ENCODE assay signal across 21 cellular contexts in genomic region chr5:58236498-58236897, GRCh38.
DNase-seq lines count a peak whose midpoint lies in the region; ATAC-seq, FAIRE-seq and TF ChIP-seq lines count a peak whose summit lies in the region.
"Had no signal": no experiment of that assay in that cellular context is flagged by ENCODE, and none has a peak within 500 bp of the region (broad histone marks: within the 10 kb centered on the region; RNA-seq: fewer than 3 reads in every experiment).

No MANE protein-coding gene starts in this region.

- no peaks in the 10 kb centered on the region for H3K36me3 ChIP-seq in GM23338 (ENCODE audit: insufficient read depth)
- H3K36me3 ChIP-seq in keratinocyte (ENCODE audit: control insufficient read depth in 2 of 2, extremely low read depth in 1 of 2, insufficient read depth in 2 of 2, low read length in 2 of 2) = no peaks in the 10 kb centered on the region
- H3K36me3 ChIP-seq: BLaER1 had no signal

- H3K4me1 ChIP-seq in A549 = peaks cover 58% of the 10 kb centered on the region
- no peaks in the 10 kb centered on the region for H3K4me1 ChIP-seq in GM23338 (ENCODE audit: insufficient read depth)
- peaks cover 15% of the 10 kb centered on the region for H3K4me1 ChIP-seq in keratinocyte (ENCODE audit: control insufficient read depth, extremely low read depth, insufficient read depth, low read length)
- H3K4me1 ChIP-seq: BLaER1 had no signal

- 0 out of 2 replicates have a peak overlapping the region, but pooled peaks have one; percentile 52 for H3K27ac Mint-ChIP-seq in GM23338
- H3K27ac Mint-ChIP-seq: B cell; CD4-positive, CD25-positive, alpha-beta regulatory T cell; CD8-positive, alpha-beta T cell had no signal

- H3K4me2 ChIP-seq in A549 = no peak overlapping the region
- no peak overlapping the region for H3K4me2 ChIP-seq in GM23338
- no peak overlapping the region for H3K4me2 ChIP-seq in keratinocyte (ENCODE audit: control insufficient read depth, extremely low read depth, insufficient read depth, low read depth, low read length)
- H3K4me2 ChIP-seq: BLaER1 had no signal

- H3K79me2 ChIP-seq in GM23338 (replicated peaks; ENCODE audit: insufficient read depth) (no peaks in the 10 kb centered on the region), keratinocyte (ENCODE audit: control insufficient read depth, insufficient read depth, low read length) (no peaks in the 10 kb centered on the region)

- WGBS in A549 (ENCODE audit: missing lambda C conversion rate) = 94% methylated on average over 3 of the region's 3 CpGs

- no peak overlapping the region for H3K9ac ChIP-seq in keratinocyte (ENCODE audit: control insufficient read depth, extremely low read depth, insufficient read depth, low read length)
- H3K9ac ChIP-seq: BLaER1 had no signal

- FAIRE-seq in A549 (lab: Jason Lieb, UNC) (peak; percentile 74), keratinocyte (lab: Jason Lieb, UNC) (peak; percentile 60)
- FAIRE-seq: GM12878, GM19239 had no signal

- DNase-seq in A549 (ENCODE audit: low read depth in 1 of 2, low spot score in 1 of 2) (no peak), GM23338 (ENCODE audit: low spot score) (no peak), keratinocyte (ENCODE audit: low read depth, low spot score) (no peak), omental fat pad (ENCODE audit: low spot score) (no peak), DMS153 treated with DMSO at 0.1 percent for 48 hours (lab: John Stamatoyannopoulos, UW; ENCODE audit: unreplicated experiment) (no peak)
- DNase-seq: Caco-2; CD4-positive, CD25-positive, alpha-beta regulatory T cell; CD8-positive, alpha-beta T cell; DMS153; DMS79; EL; GDM1; GOT3; H7; HCEC 1CT had no signal

- H2AFZ ChIP-seq in GM23338 (no peak overlapping the region), keratinocyte (ENCODE audit: control insufficient read depth, low read length) (no peak overlapping the region)

- no peaks in the 10 kb centered on the region for H3K36me3 Mint-ChIP-seq in GM23338 (ENCODE audit: low read depth)
- H3K36me3 Mint-ChIP-seq: CD4-positive, CD25-positive, alpha-beta regulatory T cell; CD8-positive, alpha-beta T cell had no signal

- H3K9me3 ChIP-seq in A549 (no peaks in the 10 kb centered on the region), keratinocyte (ENCODE audit: control insufficient read depth, low read depth, low read length) (no peaks in the 10 kb centered on the region)
- H3K9me3 ChIP-seq: BLaER1, Caco-2 had no signal

- no peak overlapping the region for H3K4me3 Mint-ChIP-seq in GM23338
- H3K4me3 Mint-ChIP-seq: B cell; CD4-positive, CD25-positive, alpha-beta regulatory T cell; CD8-positive, alpha-beta T cell had no signal

- H3K27ac ChIP-seq in A549 (peak overlapping the region; percentile 74 to 80; a peak in 5 of 6 replicates), GM23338 (ENCODE audit: low read depth) (no peak overlapping the region), keratinocyte (ENCODE audit: control insufficient read depth, insufficient read depth, low read length) (no peak overlapping the region)
- H3K27ac ChIP-seq: BLaER1, C4-2B had no signal

- no peaks in the 10 kb centered on the region for H3K27me3 Mint-ChIP-seq in GM23338 (ENCODE audit: insufficient read depth, low read depth, poor library complexity)
- H3K27me3 Mint-ChIP-seq: B cell; CD4-positive, CD25-positive, alpha-beta regulatory T cell had no signal

- no peaks in the 10 kb centered on the region for H3F3A ChIP-seq in GM23338 (replicated peaks; ENCODE audit: low read depth)

- CTCF ChIA-PET in A549 (lab: Yijun Ruan, JAX) = no interaction called here

- H3K9me3 Mint-ChIP-seq in GM23338 = no peaks in the 10 kb centered on the region
- H3K9me3 Mint-ChIP-seq: CD8-positive, alpha-beta T cell had no signal

- no peaks in the 10 kb centered on the region for H3K9me2 ChIP-seq in GM23338 (ENCODE audit: insufficient read depth)

- H3K4me3 ChIP-seq in A549 (no peak overlapping the region), GM23338 (no peak overlapping the region), keratinocyte (ENCODE audit: control insufficient read depth in 2 of 3, extremely low read depth in 1 of 3, insufficient read depth in 2 of 3, low read depth in 1 of 3, low read length in 3 of 3) (no peak overlapping the region)
- H3K4me3 ChIP-seq: BLaER1, GM12878 had no signal

- ATAC-seq in A549 (no peak), GM23338 (no peak), omental fat pad (ENCODE audit: low FRiP score) (no peak), HG02759 (IDR thresholded peaks at IDR 0.05; ENCODE audit: unreplicated experiment) (no peak)
- ATAC-seq: CD8-positive, alpha-beta T cell; GM12878 had no signal

- peaks cover 6% of the 10 kb centered on the region; the same call in 2 of the 3 replicates for H3K4me1 Mint-ChIP-seq in GM23338
- H3K4me1 Mint-ChIP-seq: CD4-positive, CD25-positive, alpha-beta regulatory T cell had no signal

- H4K20me1 ChIP-seq in GM23338 (replicated peaks; ENCODE audit: insufficient read depth) (no peaks in the 10 kb centered on the region), keratinocyte (ENCODE audit: control insufficient read depth, extremely low read depth, insufficient read depth, low read length) (no peaks in the 10 kb centered on the region)
- H4K20me1 ChIP-seq: BLaER1 had no signal

- no peak for TF ChIP-seq RAD21 in A549 (conservative IDR thresholded peaks at IDR 0.05 in 1 of 2, IDR thresholded peaks at IDR 0.05 in 1 of 2)

- dilution Hi-C loops in keratinocyte (cut with MboI; ENCODE audit: extremely low pct_ligation_motif_present, low sequenced_read_pairs) = no loop called here

- no peaks in the 10 kb centered on the region for H3K27me3 ChIP-seq in GM23338 (ENCODE audit: insufficient read depth)
- H3K27me3 ChIP-seq in keratinocyte (ENCODE audit: control insufficient read depth, extremely low read depth, insufficient read depth, low read length) = no peaks in the 10 kb centered on the region
- H3K27me3 ChIP-seq: BLaER1 had no signal

- POLR2A ChIA-PET in A549 (lab: Yijun Ruan, JAX) = no interaction called here

- no peaks in the 10 kb centered on the region for H3K9me1 ChIP-seq in keratinocyte (ENCODE audit: control insufficient read depth, extremely low read depth, insufficient read depth, low read length)

- TF ChIP-seq EP300 in A549 (IDR thresholded peaks at IDR 0.05) = no peak

- TF ChIP-seq CTCF in A549 (IDR thresholded peaks at IDR 0.05) (no peak), GM23338 (conservative IDR thresholded peaks at IDR 0.05; ENCODE audit: low read depth in 2 of 2) (no peak), keratinocyte (optimal IDR thresholded peaks at IDR 0.05 in 1 of 3, IDR thresholded peaks at IDR 0.05 in 1 of 3, conservative IDR thresholded peaks at IDR 0.05 in 1 of 3; ENCODE audit: extremely low read depth in 1 of 3, insufficient read depth in 2 of 3, low read length in 3 of 3) (no peak), omental fat pad (IDR thresholded peaks at IDR 0.05) (no peak)

- TF ChIP-seq POLR2A in A549 (IDR thresholded peaks at IDR 0.05; ENCODE audit: low read length) = no peak

TF ChIP-seq in A549, 52 proteins besides CTCF, POLR2A, EP300 and RAD21:
- TF ChIP-seq FOSL2 (IDR thresholded peaks at IDR 0.05) (no peak), FOSL2 (CRISPR knock-in tag; IDR thresholded peaks at IDR 0.05) (0 out of 2 replicates have a peak, but pooled peaks have one; percentile 6), CEBPB (IDR thresholded peaks at IDR 0.05) (peak in 1 of 2 experiments; percentile 72; a peak in 2 of 4 replicates), NFE2L2 (conservative IDR thresholded peaks at IDR 0.05; ENCODE audit: low read length) (no peak)

TF ChIP-seq in GM23338, 12 proteins besides CTCF, POLR2A, EP300 and RAD21 (continues in another document):
- TF ChIP-seq, protein P1, sequence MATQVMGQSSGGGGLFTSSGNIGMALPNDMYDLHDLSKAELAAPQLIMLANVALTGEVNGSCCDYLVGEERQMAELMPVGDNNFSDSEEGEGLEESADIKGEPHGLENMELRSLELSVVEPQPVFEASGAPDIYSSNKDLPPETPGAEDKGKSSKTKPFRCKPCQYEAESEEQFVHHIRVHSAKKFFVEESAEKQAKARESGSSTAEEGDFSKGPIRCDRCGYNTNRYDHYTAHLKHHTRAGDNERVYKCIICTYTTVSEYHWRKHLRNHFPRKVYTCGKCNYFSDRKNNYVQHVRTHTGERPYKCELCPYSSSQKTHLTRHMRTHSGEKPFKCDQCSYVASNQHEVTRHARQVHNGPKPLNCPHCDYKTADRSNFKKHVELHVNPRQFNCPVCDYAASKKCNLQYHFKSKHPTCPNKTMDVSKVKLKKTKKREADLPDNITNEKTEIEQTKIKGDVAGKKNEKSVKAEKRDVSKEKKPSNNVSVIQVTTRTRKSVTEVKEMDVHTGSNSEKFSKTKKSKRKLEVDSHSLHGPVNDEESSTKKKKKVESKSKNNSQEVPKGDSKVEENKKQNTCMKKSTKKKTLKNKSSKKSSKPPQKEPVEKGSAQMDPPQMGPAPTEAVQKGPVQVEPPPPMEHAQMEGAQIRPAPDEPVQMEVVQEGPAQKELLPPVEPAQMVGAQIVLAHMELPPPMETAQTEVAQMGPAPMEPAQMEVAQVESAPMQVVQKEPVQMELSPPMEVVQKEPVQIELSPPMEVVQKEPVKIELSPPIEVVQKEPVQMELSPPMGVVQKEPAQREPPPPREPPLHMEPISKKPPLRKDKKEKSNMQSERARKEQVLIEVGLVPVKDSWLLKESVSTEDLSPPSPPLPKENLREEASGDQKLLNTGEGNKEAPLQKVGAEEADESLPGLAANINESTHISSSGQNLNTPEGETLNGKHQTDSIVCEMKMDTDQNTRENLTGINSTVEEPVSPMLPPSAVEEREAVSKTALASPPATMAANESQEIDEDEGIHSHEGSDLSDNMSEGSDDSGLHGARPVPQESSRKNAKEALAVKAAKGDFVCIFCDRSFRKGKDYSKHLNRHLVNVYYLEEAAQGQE (IDR thresholded peaks at IDR 0.05; ENCODE audit: unreplicated experiment) = no peak
- TF ChIP-seq STAT1 (IDR thresholded peaks at IDR 0.05; ENCODE audit: unreplicated experiment) = no peak
- TF ChIP-seq EZH2 (IDR thresholded peaks at IDR 0.05; ENCODE audit: low read depth, unreplicated experiment) = no peak
- TF ChIP-seq ZNF331 (CRISPR knock-in tag; IDR thresholded peaks at IDR 0.05; ENCODE audit: low read depth) = no peak
- TF ChIP-seq NANOG (IDR thresholded peaks at IDR 0.05; ENCODE audit: borderline replicate concordance) = no peak
- TF ChIP-seq POLR2AphosphoS5 (IDR thresholded peaks at IDR 0.05; ENCODE audit: low read depth) = no peak

Comparison
In these comparisons a context has a peak if more than half of its experiments do, and no peak if none do; other contexts are left out.
1. H3K27ac ChIP-seq: peak in A549 (2 of 2); none in GM23338 (single experiment) and keratinocyte (single experiment).